In the genomic region with DNA sequence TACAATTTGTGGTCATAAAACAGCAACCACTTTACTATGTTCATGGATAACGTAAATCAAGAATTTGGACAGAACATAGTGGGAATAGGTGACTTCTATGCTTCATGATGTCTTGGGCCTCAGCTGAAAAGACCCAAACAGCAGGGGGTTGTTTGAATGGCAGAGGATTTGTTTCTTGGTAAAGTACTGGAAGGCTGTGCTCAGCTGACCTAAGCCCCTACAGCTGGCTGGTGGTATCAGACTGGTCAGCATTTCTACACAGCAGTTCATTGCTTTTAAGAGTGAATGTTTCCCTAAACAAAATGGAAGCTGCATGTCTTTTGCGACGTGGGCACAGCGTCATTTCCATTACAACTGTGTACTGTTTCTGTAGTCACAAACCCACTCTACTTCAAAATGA, we compare ENCODE assay signal across 22 cellular contexts.
"Had no signal": no experiment of that assay in that cellular context is flagged by ENCODE, and none has a peak within 500 bp of the region (broad histone marks: within the 10 kb centered on the region; RNA-seq: fewer than 3 reads in every experiment).

No MANE protein-coding gene starts in this region.

- H3K36me3 Mint-ChIP-seq: naive thymus-derived CD4-positive, alpha-beta T cell had no signal

- H3K27me3 Mint-ChIP-seq: naive thymus-derived CD4-positive, alpha-beta T cell had no signal

- H3K27ac ChIP-seq: colonic mucosa, heart left ventricle, sigmoid colon, skin epidermis, stomach, thoracic aorta, transverse colon had no signal

- H3K27ac Mint-ChIP-seq: naive thymus-derived CD4-positive, alpha-beta T cell; nephron progenitor cell had no signal

- H3K9me3 ChIP-seq: colonic mucosa, heart left ventricle, sigmoid colon, stomach, thoracic aorta, transverse colon had no signal

- H3K9me3 Mint-ChIP-seq: nephron progenitor cell had no signal

- DNase-seq: colonic mucosa; dermis blood vessel endothelial cell; effector CD4-positive, alpha-beta T cell; heart left ventricle; hippocampal formation; left colon; left ventricle myocardium superior; mesenchymal stem cell; naive thymus-derived CD4-positive, alpha-beta T cell; nephron progenitor cell; posterior cingulate gyrus; sigmoid colon; stimulated activated CD4-positive, alpha-beta T cell treated with anti-CD3 and anti-CD28 coated beads, Interleukin-12 subunit alpha, Interleukin-12 subunit beta, amount 100 ng/mL, for 4 hours; stimulated activated naive CD4-positive, alpha-beta T cell; stomach; substantia nigra; transverse colon had no signal

- H3K4me3 Mint-ChIP-seq: naive thymus-derived CD4-positive, alpha-beta T cell; nephron progenitor cell had no signal

- H3K4me1 Mint-ChIP-seq: naive thymus-derived CD4-positive, alpha-beta T cell; nephron progenitor cell had no signal

- H3K27me3 ChIP-seq: colonic mucosa, heart left ventricle, sigmoid colon, stomach, transverse colon had no signal

- H3K4me1 ChIP-seq: colonic mucosa, heart left ventricle, sigmoid colon, stomach, transverse colon had no signal

- FAIRE-seq: frontal cortex had no signal

- H3K4me3 ChIP-seq: colonic mucosa, heart left ventricle, lung, sigmoid colon, skin epidermis, stomach, thoracic aorta, transverse colon had no signal

- ATAC-seq: esophagus mucosa; heart left ventricle; left colon; left ventricle myocardium superior; naive thymus-derived CD4-positive, alpha-beta T cell had no signal

- H3K36me3 ChIP-seq: colonic mucosa, heart left ventricle, sigmoid colon, stomach, thoracic aorta, transverse colon had no signal
